In the genomic region with DNA sequence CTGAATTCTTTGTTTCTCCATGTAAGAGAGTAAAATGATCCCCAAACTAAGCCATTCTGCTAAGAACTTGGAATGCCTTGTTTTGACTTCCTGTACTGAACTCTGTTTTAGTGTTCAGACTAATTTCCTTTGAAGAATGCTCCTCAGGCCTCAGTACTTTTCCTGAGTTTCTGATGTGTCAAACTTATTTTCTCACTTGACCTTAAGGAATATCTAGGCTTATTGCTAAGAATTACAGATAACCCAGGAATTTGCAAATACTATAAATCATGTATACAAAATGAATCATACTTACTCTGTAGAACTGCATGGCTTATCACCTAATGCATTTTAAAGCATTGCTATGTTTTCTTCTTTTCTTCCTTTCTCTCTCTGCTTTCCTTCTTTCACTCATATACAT, we compare ENCODE assay signal across 1 cellular context.
TF ChIP-seq lines count a peak whose summit lies in the region.

No MANE protein-coding gene starts in this region.

TF ChIP-seq in HepG2, 621 proteins besides CTCF, POLR2A, EP300 and RAD21:
- no peak for TF ChIP-seq CBFB (CRISPR knock-in tag; IDR thresholded peaks at IDR 0.05)
- TF ChIP-seq ZNF569 (CRISPR knock-in tag; IDR thresholded peaks at IDR 0.05; ENCODE audit: borderline replicate concordance), result no peak
- no peak for TF ChIP-seq NFE2L2 (IDR thresholded peaks at IDR 0.05; ENCODE audit: low read length)
- TF ChIP-seq ZNF670 (CRISPR knock-in tag; IDR thresholded peaks at IDR 0.05; ENCODE audit: borderline replicate concordance), result no peak
- no peak for TF ChIP-seq ASH2L (IDR thresholded peaks at IDR 0.05; ENCODE audit: insufficient read length, low read depth, low read length)
- TF ChIP-seq, protein P1, sequence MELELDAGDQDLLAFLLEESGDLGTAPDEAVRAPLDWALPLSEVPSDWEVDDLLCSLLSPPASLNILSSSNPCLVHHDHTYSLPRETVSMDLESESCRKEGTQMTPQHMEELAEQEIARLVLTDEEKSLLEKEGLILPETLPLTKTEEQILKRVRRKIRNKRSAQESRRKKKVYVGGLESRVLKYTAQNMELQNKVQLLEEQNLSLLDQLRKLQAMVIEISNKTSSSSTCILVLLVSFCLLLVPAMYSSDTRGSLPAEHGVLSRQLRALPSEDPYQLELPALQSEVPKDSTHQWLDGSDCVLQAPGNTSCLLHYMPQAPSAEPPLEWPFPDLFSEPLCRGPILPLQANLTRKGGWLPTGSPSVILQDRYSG (CRISPR knock-in tag; IDR thresholded peaks at IDR 0.05), result no peak
- TF ChIP-seq, protein P2, sequence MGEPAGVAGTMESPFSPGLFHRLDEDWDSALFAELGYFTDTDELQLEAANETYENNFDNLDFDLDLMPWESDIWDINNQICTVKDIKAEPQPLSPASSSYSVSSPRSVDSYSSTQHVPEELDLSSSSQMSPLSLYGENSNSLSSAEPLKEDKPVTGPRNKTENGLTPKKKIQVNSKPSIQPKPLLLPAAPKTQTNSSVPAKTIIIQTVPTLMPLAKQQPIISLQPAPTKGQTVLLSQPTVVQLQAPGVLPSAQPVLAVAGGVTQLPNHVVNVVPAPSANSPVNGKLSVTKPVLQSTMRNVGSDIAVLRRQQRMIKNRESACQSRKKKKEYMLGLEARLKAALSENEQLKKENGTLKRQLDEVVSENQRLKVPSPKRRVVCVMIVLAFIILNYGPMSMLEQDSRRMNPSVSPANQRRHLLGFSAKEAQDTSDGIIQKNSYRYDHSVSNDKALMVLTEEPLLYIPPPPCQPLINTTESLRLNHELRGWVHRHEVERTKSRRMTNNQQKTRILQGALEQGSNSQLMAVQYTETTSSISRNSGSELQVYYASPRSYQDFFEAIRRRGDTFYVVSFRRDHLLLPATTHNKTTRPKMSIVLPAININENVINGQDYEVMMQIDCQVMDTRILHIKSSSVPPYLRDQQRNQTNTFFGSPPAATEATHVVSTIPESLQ (CRISPR knock-in tag; conservative IDR thresholded peaks at IDR 0.05), result no peak
- TF ChIP-seq, protein P3, sequence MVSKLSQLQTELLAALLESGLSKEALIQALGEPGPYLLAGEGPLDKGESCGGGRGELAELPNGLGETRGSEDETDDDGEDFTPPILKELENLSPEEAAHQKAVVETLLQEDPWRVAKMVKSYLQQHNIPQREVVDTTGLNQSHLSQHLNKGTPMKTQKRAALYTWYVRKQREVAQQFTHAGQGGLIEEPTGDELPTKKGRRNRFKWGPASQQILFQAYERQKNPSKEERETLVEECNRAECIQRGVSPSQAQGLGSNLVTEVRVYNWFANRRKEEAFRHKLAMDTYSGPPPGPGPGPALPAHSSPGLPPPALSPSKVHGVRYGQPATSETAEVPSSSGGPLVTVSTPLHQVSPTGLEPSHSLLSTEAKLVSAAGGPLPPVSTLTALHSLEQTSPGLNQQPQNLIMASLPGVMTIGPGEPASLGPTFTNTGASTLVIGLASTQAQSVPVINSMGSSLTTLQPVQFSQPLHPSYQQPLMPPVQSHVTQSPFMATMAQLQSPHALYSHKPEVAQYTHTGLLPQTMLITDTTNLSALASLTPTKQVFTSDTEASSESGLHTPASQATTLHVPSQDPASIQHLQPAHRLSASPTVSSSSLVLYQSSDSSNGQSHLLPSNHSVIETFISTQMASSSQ (IDR thresholded peaks at IDR 0.05; ENCODE audit: low read depth), result no peak
- TF ChIP-seq, protein P3 (CRISPR knock-in tag; IDR thresholded peaks at IDR 0.05; ENCODE audit: borderline replicate concordance), result no peak
- TF ChIP-seq ZNF552 (CRISPR knock-in tag; IDR thresholded peaks at IDR 0.05; ENCODE audit: borderline replicate concordance), result no peak
- TF ChIP-seq, protein P4, sequence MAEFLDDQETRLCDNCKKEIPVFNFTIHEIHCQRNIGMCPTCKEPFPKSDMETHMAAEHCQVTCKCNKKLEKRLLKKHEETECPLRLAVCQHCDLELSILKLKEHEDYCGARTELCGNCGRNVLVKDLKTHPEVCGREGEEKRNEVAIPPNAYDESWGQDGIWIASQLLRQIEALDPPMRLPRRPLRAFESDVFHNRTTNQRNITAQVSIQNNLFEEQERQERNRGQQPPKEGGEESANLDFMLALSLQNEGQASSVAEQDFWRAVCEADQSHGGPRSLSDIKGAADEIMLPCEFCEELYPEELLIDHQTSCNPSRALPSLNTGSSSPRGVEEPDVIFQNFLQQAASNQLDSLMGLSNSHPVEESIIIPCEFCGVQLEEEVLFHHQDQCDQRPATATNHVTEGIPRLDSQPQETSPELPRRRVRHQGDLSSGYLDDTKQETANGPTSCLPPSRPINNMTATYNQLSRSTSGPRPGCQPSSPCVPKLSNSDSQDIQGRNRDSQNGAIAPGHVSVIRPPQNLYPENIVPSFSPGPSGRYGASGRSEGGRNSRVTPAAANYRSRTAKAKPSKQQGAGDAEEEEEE (CRISPR knock-in tag; IDR thresholded peaks at IDR 0.05; ENCODE audit: borderline replicate concordance), result no peak
- TF ChIP-seq, protein P5, sequence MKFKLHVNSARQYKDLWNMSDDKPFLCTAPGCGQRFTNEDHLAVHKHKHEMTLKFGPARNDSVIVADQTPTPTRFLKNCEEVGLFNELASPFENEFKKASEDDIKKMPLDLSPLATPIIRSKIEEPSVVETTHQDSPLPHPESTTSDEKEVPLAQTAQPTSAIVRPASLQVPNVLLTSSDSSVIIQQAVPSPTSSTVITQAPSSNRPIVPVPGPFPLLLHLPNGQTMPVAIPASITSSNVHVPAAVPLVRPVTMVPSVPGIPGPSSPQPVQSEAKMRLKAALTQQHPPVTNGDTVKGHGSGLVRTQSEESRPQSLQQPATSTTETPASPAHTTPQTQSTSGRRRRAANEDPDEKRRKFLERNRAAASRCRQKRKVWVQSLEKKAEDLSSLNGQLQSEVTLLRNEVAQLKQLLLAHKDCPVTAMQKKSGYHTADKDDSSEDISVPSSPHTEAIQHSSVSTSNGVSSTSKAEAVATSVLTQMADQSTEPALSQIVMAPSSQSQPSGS (CRISPR knock-in tag; IDR thresholded peaks at IDR 0.05), result no peak
- TF ChIP-seq NFATC3 (CRISPR knock-in tag; IDR thresholded peaks at IDR 0.05), result no peak
- TF ChIP-seq DNMT3B (CRISPR knock-in tag; conservative IDR thresholded peaks at IDR 0.05), result no peak
- no peak for TF ChIP-seq NR3C1 (CRISPR knock-in tag; IDR thresholded peaks at IDR 0.05)
- TF ChIP-seq GFI1 (CRISPR knock-in tag; IDR thresholded peaks at IDR 0.05; ENCODE audit: borderline replicate concordance), result no peak
- TF ChIP-seq ZFP36L2 (CRISPR knock-in tag; IDR thresholded peaks at IDR 0.05), result no peak
- no peak for TF ChIP-seq ZNF629 (CRISPR knock-in tag; conservative IDR thresholded peaks at IDR 0.05)
- no peak for TF ChIP-seq JUN (CRISPR knock-in tag; IDR thresholded peaks at IDR 0.05)
- no peak for TF ChIP-seq FLYWCH1 (CRISPR knock-in tag; IDR thresholded peaks at IDR 0.05)
- no peak for TF ChIP-seq NFKBIZ (CRISPR knock-in tag; IDR thresholded peaks at IDR 0.05)
